ENCODE assay signal across 22 cellular contexts in the genomic region with DNA sequence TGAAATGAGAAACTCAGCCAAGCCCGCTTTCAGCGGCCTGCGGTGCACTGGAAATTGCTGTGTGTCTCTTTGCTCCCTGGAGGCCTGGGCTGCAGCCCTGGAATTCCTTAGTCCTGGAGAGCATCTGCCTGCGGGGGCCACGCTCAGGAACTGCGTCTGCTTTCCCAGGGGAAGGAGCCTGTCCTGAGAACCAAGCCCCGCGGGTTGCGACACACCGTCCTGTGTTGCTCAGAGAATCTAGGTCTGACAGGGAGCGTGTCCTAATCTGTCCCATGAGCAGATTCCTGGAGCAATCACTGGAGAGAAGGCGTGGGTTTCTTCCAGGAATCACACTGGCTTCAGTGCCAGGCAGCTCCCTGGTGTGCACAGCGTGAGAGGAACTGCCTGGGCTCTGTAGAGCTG.
DNase-seq lines count a peak whose midpoint lies in the region; ATAC-seq and TF ChIP-seq lines count a peak whose summit lies in the region.
"Had no signal": no experiment of that assay in that cellular context is flagged by ENCODE, and none has a peak within 500 bp of the region (broad histone marks: within the 10 kb centered on the region; RNA-seq: fewer than 3 reads in every experiment).

No MANE protein-coding gene starts in this region.

- H3K79me2 ChIP-seq in osteoblast (ENCODE audit: insufficient read depth, low read length) = no peaks in the 10 kb centered on the region

- CTCF ChIA-PET in HEK293 (lab: Yijun Ruan, JAX) = no interaction called here

- TF ChIP-seq CTCF in HEK293 (tag by site-specific recombination; IDR thresholded peaks at IDR 0.05) = no peak
- no peak for TF ChIP-seq CTCF in adrenal gland (IDR thresholded peaks at IDR 0.05)
- TF ChIP-seq CTCF in right atrium auricular region (IDR thresholded peaks at IDR 0.05) = no peak
- no peak for TF ChIP-seq CTCF in osteoblast (IDR thresholded peaks at IDR 0.05; ENCODE audit: extremely low read depth, low read depth, low read length)

- H3K4me1 ChIP-seq in HEK293 (ENCODE audit: control insufficient read depth, insufficient read depth, low read length) (no peaks in the 10 kb centered on the region), adrenal gland (replicated peaks in 1 of 2) (no peaks in the 10 kb centered on the region), right atrium auricular region (no peaks in the 10 kb centered on the region), osteoblast (ENCODE audit: insufficient read depth, low read length) (no peaks in the 10 kb centered on the region)
- H3K4me1 ChIP-seq: colonic mucosa, SJCRH30 had no signal

- TF ChIP-seq POLR2A in adrenal gland (IDR thresholded peaks at IDR 0.05) = no peak

- POLR2A ChIA-PET in HEK293 (lab: Yijun Ruan, JAX) = no interaction called here

- intact Hi-C loops in adrenal gland (cut with DNase I) = no loop called here

- H3K4me3 ChIP-seq in HEK293 (ENCODE audit: low read depth, low read length) = no peak overlapping the region
- H3K4me3 ChIP-seq in adrenal gland = no peak overlapping the region
- no peak overlapping the region for H3K4me3 ChIP-seq in right atrium auricular region
- no peak overlapping the region for H3K4me3 ChIP-seq in osteoblast (ENCODE audit: insufficient read depth, low read length)
- H3K4me3 ChIP-seq: colonic mucosa, SJCRH30 had no signal

- H3K9me3 ChIP-seq in HEK293 (ENCODE audit: control insufficient read depth, insufficient read depth, low read depth, low read length) (no peaks in the 10 kb centered on the region), adrenal gland (replicated peaks in 1 of 3) (no peaks in the 10 kb centered on the region), right atrium auricular region (no peaks in the 10 kb centered on the region), osteoblast (ENCODE audit: low read depth, low read length) (peaks cover 1% of the 10 kb centered on the region)
- H3K9me3 ChIP-seq: colonic mucosa, SJCRH30 had no signal

- no peaks in the 10 kb centered on the region for H3K27me3 ChIP-seq in adrenal gland
- no peaks in the 10 kb centered on the region for H3K27me3 ChIP-seq in right atrium auricular region
- H3K27me3 ChIP-seq in osteoblast (ENCODE audit: insufficient read depth, low read length) = no peaks in the 10 kb centered on the region
- H3K27me3 ChIP-seq: colonic mucosa had no signal

- no peak overlapping the region for H3K4me2 ChIP-seq in osteoblast (ENCODE audit: insufficient read depth, low read length)

- H3K36me3 ChIP-seq in HEK293 (ENCODE audit: control insufficient read depth in 2 of 2, insufficient read depth in 1 of 2, low read length in 2 of 2) (no peaks in the 10 kb centered on the region), adrenal gland (replicated peaks in 1 of 2) (no peaks in the 10 kb centered on the region), right atrium auricular region (no peaks in the 10 kb centered on the region), osteoblast (ENCODE audit: insufficient read depth, low read length) (no peaks in the 10 kb centered on the region)
- H3K36me3 ChIP-seq: colonic mucosa, SJCRH30 had no signal

- H3K27ac ChIP-seq in HEK293 (ENCODE audit: extremely low read depth, low read depth, low read length) = no peak overlapping the region
- H3K27ac ChIP-seq in adrenal gland = no peak overlapping the region
- H3K27ac ChIP-seq in right atrium auricular region = no peak overlapping the region
- no peak overlapping the region for H3K27ac ChIP-seq in osteoblast (ENCODE audit: low read depth, low read length)
- H3K27ac ChIP-seq: colonic mucosa, SJCRH30 had no signal

- ATAC-seq in SK-N-SH treated with all-trans-retinoic acid at 6 μM for 48 hours = no peak
- ATAC-seq: activated CD8-positive, alpha-beta T cell treated with anti-CD3 and anti-CD28 coated beads, Interleukin-2, amount 10 ng/mL, durations not matched to agents 7 days and 5 days; activated naive CD4-positive, alpha-beta T cell treated with anti-CD3 and anti-CD28 coated beads, Interleukin-2, amount 50 U/mL, for 72 hours; activated T-cell treated with anti-CD3 and anti-CD28 coated beads, Interleukin-2, amount 50 U/mL, for 72 hours had no signal

- no peaks in the 10 kb centered on the region for H4K20me1 ChIP-seq in osteoblast (ENCODE audit: insufficient read depth, low read length)

- peak in 5 of 7 donors; percentile 20 to 54 (median 25) for DNase-seq in adrenal gland
- DNase-seq in right atrium auricular region (ENCODE audit: low spot score) = peak; percentile 66
- peak; percentile 51 for DNase-seq in osteoblast (ENCODE audit: insufficient read length, low spot score, missing footprints)
- no peak for DNase-seq in HT-29 (ENCODE audit: low spot score)
- no peak for DNase-seq in NCI-H1694 treated with DMSO at 0.1 percent for 48 hours (lab: John Stamatoyannopoulos, UW)
- no peak for DNase-seq in NCI-H2196 treated with DMSO at 0.1 percent for 48 hours (lab: John Stamatoyannopoulos, UW; ENCODE audit: unreplicated experiment)
- DNase-seq: activated CD4-positive, CD25-positive, alpha-beta regulatory T cell; activated CD8-positive, alpha-beta T cell treated with anti-CD3 and anti-CD28 coated beads, Interleukin-2, amount 10 ng/mL, durations not matched to agents 7 days and 5 days; activated T-cell treated with anti-CD3 and anti-CD28 coated beads, Interleukin-2, amount 50 U/mL, for 72 hours; CD4-positive, CD25-positive, alpha-beta regulatory T cell; colonic mucosa; DMS153; foreskin fibroblast; HFFc6; Karpas-422; NCI-H1092 treated with DMSO at 0.1 percent for 48 hours; NCI-H2081 treated with DMSO at 0.1 percent for 48 hours; NCI-H82; SJCRH30 had no signal

- no peak overlapping the region for H2AFZ ChIP-seq in osteoblast (ENCODE audit: low read length)

- 35 to 69% (median 55%) methylated on average over 3 to 13 of the region's 13 CpGs for WGBS in adrenal gland, 4 donors

TF ChIP-seq in HEK293, 187 proteins besides CTCF, POLR2A, EP300 and RAD21:
- TF ChIP-seq ZIC2 (tag by site-specific recombination; IDR thresholded peaks at IDR 0.05) (peak; percentile 89), SP2 (tag by site-specific recombination; IDR thresholded peaks at IDR 0.05) (no peak)

TF ChIP-seq in SK-N-SH treated with all-trans-retinoic acid at 6 μM for 48 hours, 23 proteins besides CTCF, POLR2A, EP300 and RAD21 (continues in another document):
- TF ChIP-seq ZNF565 (CRISPR knock-in tag; conservative IDR thresholded peaks at IDR 0.05; ENCODE audit: low read depth) (no peak), CSDC2 (CRISPR knock-in tag; IDR thresholded peaks at IDR 0.05) (no peak), GLIS3 (CRISPR knock-in tag; IDR thresholded peaks at IDR 0.05) (no peak), BACH2 (CRISPR knock-in tag; IDR thresholded peaks at IDR 0.05; ENCODE audit: borderline replicate concordance) (no peak), TCF4 (CRISPR knock-in tag; IDR thresholded peaks at IDR 0.05; ENCODE audit: borderline replicate concordance) (no peak), RARB (CRISPR knock-in tag; IDR thresholded peaks at IDR 0.05) (no peak), ZNF70 (CRISPR knock-in tag; IDR thresholded peaks at IDR 0.05) (no peak), ZNF8 (CRISPR knock-in tag; IDR thresholded peaks at IDR 0.05) (no peak)
- TF ChIP-seq, protein P1, sequence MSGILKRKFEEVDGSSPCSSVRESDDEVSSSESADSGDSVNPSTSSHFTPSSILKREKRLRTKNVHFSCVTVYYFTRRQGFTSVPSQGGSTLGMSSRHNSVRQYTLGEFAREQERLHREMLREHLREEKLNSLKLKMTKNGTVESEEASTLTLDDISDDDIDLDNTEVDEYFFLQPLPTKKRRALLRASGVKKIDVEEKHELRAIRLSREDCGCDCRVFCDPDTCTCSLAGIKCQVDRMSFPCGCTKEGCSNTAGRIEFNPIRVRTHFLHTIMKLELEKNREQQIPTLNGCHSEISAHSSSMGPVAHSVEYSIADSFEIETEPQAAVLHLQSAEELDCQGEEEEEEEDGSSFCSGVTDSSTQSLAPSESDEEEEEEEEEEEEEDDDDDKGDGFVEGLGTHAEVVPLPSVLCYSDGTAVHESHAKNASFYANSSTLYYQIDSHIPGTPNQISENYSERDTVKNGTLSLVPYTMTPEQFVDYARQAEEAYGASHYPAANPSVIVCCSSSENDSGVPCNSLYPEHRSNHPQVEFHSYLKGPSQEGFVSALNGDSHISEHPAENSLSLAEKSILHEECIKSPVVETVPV (CRISPR knock-in tag; IDR thresholded peaks at IDR 0.05) = no peak
- TF ChIP-seq, protein P2, sequence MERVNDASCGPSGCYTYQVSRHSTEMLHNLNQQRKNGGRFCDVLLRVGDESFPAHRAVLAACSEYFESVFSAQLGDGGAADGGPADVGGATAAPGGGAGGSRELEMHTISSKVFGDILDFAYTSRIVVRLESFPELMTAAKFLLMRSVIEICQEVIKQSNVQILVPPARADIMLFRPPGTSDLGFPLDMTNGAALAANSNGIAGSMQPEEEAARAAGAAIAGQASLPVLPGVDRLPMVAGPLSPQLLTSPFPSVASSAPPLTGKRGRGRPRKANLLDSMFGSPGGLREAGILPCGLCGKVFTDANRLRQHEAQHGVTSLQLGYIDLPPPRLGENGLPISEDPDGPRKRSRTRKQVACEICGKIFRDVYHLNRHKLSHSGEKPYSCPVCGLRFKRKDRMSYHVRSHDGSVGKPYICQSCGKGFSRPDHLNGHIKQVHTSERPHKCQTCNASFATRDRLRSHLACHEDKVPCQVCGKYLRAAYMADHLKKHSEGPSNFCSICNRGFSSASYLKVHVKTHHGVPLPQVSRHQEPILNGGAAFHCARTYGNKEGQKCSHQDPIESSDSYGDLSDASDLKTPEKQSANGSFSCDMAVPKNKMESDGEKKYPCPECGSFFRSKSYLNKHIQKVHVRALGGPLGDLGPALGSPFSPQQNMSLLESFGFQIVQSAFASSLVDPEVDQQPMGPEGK (CRISPR knock-in tag; IDR thresholded peaks at IDR 0.05; ENCODE audit: borderline replicate concordance) = no peak

Comparison
In these comparisons a context has a peak if more than half of its experiments do, and no peak if none do; other contexts are left out.
1. DNase-seq: peak in adrenal gland (5 of 7), right atrium auricular region (single experiment) and osteoblast (single experiment); none in HT-29 (single experiment), NCI-H1694 treated with DMSO at 0.1 percent for 48 hours (single experiment) and NCI-H2196 treated with DMSO at 0.1 percent for 48 hours (single experiment).